8 cellular contexts compared by ENCODE assay signal in genomic region chr10:50421026-50421719, GRCh38.
A peak's percentile ranks its signal among the peaks of the same experiment; 100 is the strongest.
DNase-seq lines count a peak whose midpoint lies in the region; ATAC-seq, FAIRE-seq and TF ChIP-seq lines count a peak whose summit lies in the region.

No MANE protein-coding gene starts in this region.

- H3K4ac ChIP-seq in H1 (replicated peaks; ENCODE audit: insufficient read length, low read depth, low read length), result no peak overlapping the region

- H2BK20ac ChIP-seq in H1 (ENCODE audit: low read length), result no peak overlapping the region

- H4K91ac ChIP-seq in H1 (replicated peaks; ENCODE audit: insufficient read length, low read length), result no peak overlapping the region

- no peak overlapping the region for H3K4me2 ChIP-seq in H1 (ENCODE audit: insufficient read depth in 1 of 2, low read depth in 2 of 2, low read length in 2 of 2)

- H3K27me3 ChIP-seq in H1 (replicated peaks in 1 of 4; ENCODE audit: control insufficient read depth in 3 of 4, extremely low read depth in 1 of 4, insufficient read depth in 3 of 4, low read length in 3 of 4) (no peaks in the 10 kb centered on the region), mucosa of rectum (ENCODE audit: control insufficient read depth in 2 of 2, insufficient read depth in 2 of 2, low read length in 2 of 2) (no peaks in the 10 kb centered on the region)

- peak; percentile 28 for ATAC-seq in GM18520 (IDR thresholded peaks at IDR 0.05; ENCODE audit: unreplicated experiment)
- ATAC-seq in HG03175 (IDR thresholded peaks at IDR 0.05; ENCODE audit: unreplicated experiment), result peak; percentile 40
- peak; percentile 38; the same call in 1 of the 3 replicates for ATAC-seq in SK-N-SH treated with all-trans-retinoic acid at 6 μM for 48 hours

- no peak overlapping the region for H2AK5ac ChIP-seq in H1 (ENCODE audit: low read depth, low read length)

- peak; percentile 36 for FAIRE-seq in H1 (lab: Jason Lieb, UNC)

- 0 out of 4 replicates have a peak, but pooled peaks cover 0 to 2% of the 10 kb centered on the region in 2 experiments for H3K79me2 ChIP-seq in H1 (ENCODE audit: control insufficient read depth in 1 of 2, insufficient read depth in 2 of 2, low read length in 2 of 2)

- TF ChIP-seq RAD21 in H1 (IDR thresholded peaks at IDR 0.05 in 1 of 2, conservative IDR thresholded peaks at IDR 0.05 in 1 of 2; ENCODE audit: low read depth in 2 of 2, low read length in 2 of 2), result peak; percentile 55 to 71

- H3K36me3 Mint-ChIP-seq in CD14-positive monocyte, result peaks cover 0 to 8% of the 10 kb centered on the region in 2 donors

- H3K4me3 ChIP-seq in H1 (ENCODE audit: extremely low read depth in 1 of 4, insufficient read depth in 2 of 4, low read depth in 3 of 4, low read length in 4 of 4) (no peak overlapping the region), mucosa of rectum (ENCODE audit: low read length in 2 of 2) (no peak overlapping the region)

- no peak for TF ChIP-seq EP300 in H1 (IDR thresholded peaks at IDR 0.05; ENCODE audit: borderline replicate concordance in 1 of 2, low read depth in 2 of 2, low read length in 2 of 2)

- 0 out of 2 replicates have a peak, but pooled peaks cover 2% of the 10 kb centered on the region for H3K79me1 ChIP-seq in H1 (ENCODE audit: low read depth, low read length)

- 81% methylated on average over 6 of the region's 6 CpGs; no CpG with 5 or more reads in 1 of the 2 experiments for WGBS in H1 (ENCODE audit: extremely low coverage in 1 of 2, insufficient coverage in 1 of 2, insufficient read length in 1 of 2, insufficient replicate concordance in 2 of 2, low coverage in 1 of 2, low lambda C conversion rate in 2 of 2, missing lambda C conversion rate in 1 of 2), 2 experiments

- CTCF ChIA-PET in H1 (lab: Charles Lee; ENCODE audit: partially characterized antibody), result interaction anchor here (0.7 to 1.7 kb wide), 16 partner anchors 9 to 114 kb away, joined by 3 to 6 read pairs (median 4); no protein-coding TSS in a partner anchor

- H3K27ac ChIP-seq in H1 (ENCODE audit: low read depth, low read length) (no peak overlapping the region), mucosa of rectum (ENCODE audit: low read depth in 2 of 2, low read length in 2 of 2) (peak overlapping the region; percentile 5 to 49)

- no peaks in the 10 kb centered on the region for H3K27me3 Mint-ChIP-seq in CD14-positive monocyte (ENCODE audit: low read depth in 3 of 3)

- peaks cover 54% of the 10 kb centered on the region for H3K4me1 Mint-ChIP-seq in CD14-positive monocyte

- H3K9me3 Mint-ChIP-seq in CD14-positive monocyte, result peaks cover 0 to 3% (median 0%) of the 10 kb centered on the region in 7 donors

- peaks cover 0 to 3% of the 10 kb centered on the region in 2 experiments for H4K20me1 ChIP-seq in H1 (replicated peaks in 1 of 2; ENCODE audit: control insufficient read depth in 1 of 2, insufficient read depth in 2 of 2, low read length in 2 of 2)

- no peak overlapping the region for H4K5ac ChIP-seq in H1 (ENCODE audit: insufficient read length, low read depth, low read length)

- TF ChIP-seq POLR2A in H1 (IDR thresholded peaks at IDR 0.05; ENCODE audit: control extremely low read depth in 1 of 2, low read depth in 2 of 2, low read length in 2 of 2), result no peak

- no peaks in the 10 kb centered on the region; the same call in 1 of the 2 replicates for H3K23me2 ChIP-seq in H1 (ENCODE audit: low read depth, low read length)

- H2BK5ac ChIP-seq in H1 (ENCODE audit: low read depth, low read length), result no peak overlapping the region

- H3K36me3 ChIP-seq in H1 (ENCODE audit: control insufficient read depth in 2 of 4, insufficient read depth in 4 of 4, low read length in 3 of 4), result no peaks in the 10 kb centered on the region
- H3K36me3 ChIP-seq in mucosa of rectum (ENCODE audit: control insufficient read depth in 2 of 2, insufficient read depth in 2 of 2, low read length in 2 of 2), result no peaks in the 10 kb centered on the region

- H3K14ac ChIP-seq in H1 (ENCODE audit: insufficient read length), result no peak overlapping the region

- H2BK12ac ChIP-seq in H1 (ENCODE audit: low read depth, low read length), result no peak overlapping the region

- no peak overlapping the region for H3K18ac ChIP-seq in H1 (ENCODE audit: extremely low read depth, low read length)

- POLR2A ChIA-PET in H1 (lab: Charles Lee; ENCODE audit: partially characterized antibody), result interaction anchor here (1.1 kb wide), 1 partner anchor 14 kb away, joined by 3 read pairs; no protein-coding TSS in a partner anchor

- H3K4me3 Mint-ChIP-seq in CD14-positive monocyte, result peak overlapping the region; percentile 18 to 52

- H3K23ac ChIP-seq in H1 (ENCODE audit: insufficient read length), result no peak overlapping the region

- no peak overlapping the region for H3K56ac ChIP-seq in H1 (replicated peaks; ENCODE audit: insufficient read length, low read depth, low read length)

- TF ChIP-seq CTCF in CD14-positive monocyte (IDR thresholded peaks at IDR 0.05) (peak; percentile 84), H1 (IDR thresholded peaks at IDR 0.05; ENCODE audit: control extremely low read depth in 1 of 3, insufficient read depth in 1 of 3, low read depth in 1 of 3, low read length in 3 of 3) (peak; percentile 53 to 86 (median 64))

- no peak overlapping the region for H2AFZ ChIP-seq in H1 (ENCODE audit: low read length)

- H3K4me1 ChIP-seq in H1 (replicated peaks in 1 of 4; ENCODE audit: control insufficient read depth in 3 of 4, insufficient read depth in 4 of 4, low read length in 3 of 4), result peaks cover 0 to 9% (median 5%) of the 10 kb centered on the region in 4 experiments; a peak in 6 of 7 replicates
- H3K4me1 ChIP-seq in mucosa of rectum (ENCODE audit: control insufficient read depth in 2 of 2, insufficient read depth in 2 of 2, low read length in 2 of 2), result peaks cover 8 to 14% of the 10 kb centered on the region in 2 donors

- H3K9me3 ChIP-seq in H1 (ENCODE audit: insufficient read depth in 2 of 2, low read depth in 1 of 2, low read length in 1 of 2) (no peaks in the 10 kb centered on the region), mucosa of rectum (ENCODE audit: control insufficient read depth in 2 of 2, low read length in 2 of 2) (no peaks in the 10 kb centered on the region)

- peak; percentile 62 for DNase-seq in CD14-positive monocyte (ENCODE audit: low spot score)
- DNase-seq in H1 (ENCODE audit: low read depth in 1 of 2, low spot score in 2 of 2), result peak in 1 of 2 experiments; percentile 58
- no peak for DNase-seq in DMS79 treated with DMSO at 0.1 percent for 48 hours (lab: John Stamatoyannopoulos, UW)
- no peak for DNase-seq in dedifferentiated amniotic fluid mesenchymal stem cell (ENCODE audit: extremely low spot score)

- H4K8ac ChIP-seq in H1 (ENCODE audit: extremely low read depth, insufficient read depth, low read length), result no peak overlapping the region

- intact Hi-C loops in CD14-positive monocyte (cut with micrococcal nuclease), result loop anchor here (5.0 to 10.0 kb wide), 2 partner anchors 34 to 46 kb away; no protein-coding TSS in a partner anchor

- no peak overlapping the region for H3K9ac ChIP-seq in H1 (replicated peaks in 1 of 4; ENCODE audit: extremely low read depth in 1 of 4, low read depth in 3 of 4, low read length in 3 of 4)
- H3K9ac ChIP-seq in mucosa of rectum (ENCODE audit: low read depth in 1 of 2, low read length in 2 of 2), result no peak overlapping the region

- H2BK15ac ChIP-seq in H1 (ENCODE audit: low read length), result no peak overlapping the region

- H2BK120ac ChIP-seq in H1 (replicated peaks; ENCODE audit: low read depth, low read length), result no peak overlapping the region

- H3K27ac Mint-ChIP-seq in CD14-positive monocyte, result peak overlapping the region; percentile 82 to 96 (median 89)

TF ChIP-seq in SK-N-SH treated with all-trans-retinoic acid at 6 μM for 48 hours, 23 proteins besides CTCF, POLR2A, EP300 and RAD21 (continues in another document):
- TF ChIP-seq ZFP30 (CRISPR knock-in tag; IDR thresholded peaks at IDR 0.05) (no peak), CREB5 (CRISPR knock-in tag; IDR thresholded peaks at IDR 0.05; ENCODE audit: low read depth) (no peak)

TF ChIP-seq in H1, 55 proteins besides CTCF, POLR2A, EP300 and RAD21:
- TF ChIP-seq CREB1 (IDR thresholded peaks at IDR 0.05), result no peak
- TF ChIP-seq TEAD4 (IDR thresholded peaks at IDR 0.05; ENCODE audit: low read depth, low read length), result peak; percentile 42; the same call in 1 of the 2 replicates
TF ChIP-seq in H1: peak in this region for 1.
